In the genomic region with DNA sequence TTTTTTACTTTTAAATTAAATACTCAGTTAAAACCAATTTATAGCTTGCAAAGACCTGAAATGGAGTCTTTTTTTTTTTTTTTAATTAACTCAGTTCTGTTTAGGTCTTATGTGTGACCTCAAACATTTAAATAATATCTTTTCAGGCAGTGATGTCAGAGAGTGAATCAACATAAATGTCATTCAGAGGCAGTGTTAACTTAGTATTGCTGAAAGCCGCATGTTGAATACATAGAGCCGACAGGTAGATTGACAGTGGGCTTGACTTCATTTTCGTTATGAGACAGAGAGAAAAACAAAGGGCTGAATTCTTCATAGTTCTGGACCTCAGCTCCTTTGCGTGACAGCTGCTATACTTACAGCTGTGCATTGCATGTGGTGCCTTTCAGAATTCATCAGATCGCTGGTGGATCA, we compare ENCODE assay signal across 3 cellular contexts.
TF ChIP-seq lines count a peak whose summit lies in the region.

No MANE protein-coding gene starts in this region.

TF ChIP-seq in SK-N-SH, 30 proteins besides CTCF, POLR2A, EP300 and RAD21:
- TF ChIP-seq REST (IDR thresholded peaks at IDR 0.05; ENCODE audit: low read depth, low read length) (no peak), MXI1 (IDR thresholded peaks at IDR 0.05; ENCODE audit: low read depth, low read length) (no peak), POLR2AphosphoS5 (IDR thresholded peaks at IDR 0.05; ENCODE audit: low read depth, low read length) (no peak), GATA2 (CRISPR knock-in tag; IDR thresholded peaks at IDR 0.05) (no peak), RXRA (IDR thresholded peaks at IDR 0.05; ENCODE audit: borderline replicate concordance, low read depth) (no peak), YY1 (IDR thresholded peaks at IDR 0.05; ENCODE audit: low read depth) (no peak), TCF12 (IDR thresholded peaks at IDR 0.05) (no peak), SIN3A (IDR thresholded peaks at IDR 0.05; ENCODE audit: borderline replicate concordance, low read depth, low read length) (no peak), NFIC (IDR thresholded peaks at IDR 0.05; ENCODE audit: borderline replicate concordance) (no peak), RFX5 (IDR thresholded peaks at IDR 0.05; ENCODE audit: low read length) (no peak)

TF ChIP-seq in SK-N-SH treated with all-trans-retinoic acid at 6 μM for 48 hours, 23 proteins besides CTCF, POLR2A, EP300 and RAD21 (continued from another document):
- TF ChIP-seq ZNF565 (CRISPR knock-in tag; conservative IDR thresholded peaks at IDR 0.05; ENCODE audit: low read depth) (no peak), ZFP30 (CRISPR knock-in tag; IDR thresholded peaks at IDR 0.05) (no peak), ESRRG (CRISPR knock-in tag; IDR thresholded peaks at IDR 0.05) (no peak), ZC3H10 (CRISPR knock-in tag; IDR thresholded peaks at IDR 0.05) (no peak), CSDC2 (CRISPR knock-in tag; IDR thresholded peaks at IDR 0.05) (no peak), BACH2 (CRISPR knock-in tag; IDR thresholded peaks at IDR 0.05; ENCODE audit: borderline replicate concordance) (no peak), CSRNP3 (CRISPR knock-in tag; IDR thresholded peaks at IDR 0.05) (no peak), PATZ1 (CRISPR knock-in tag; IDR thresholded peaks at IDR 0.05; ENCODE audit: borderline replicate concordance) (no peak)

TF ChIP-seq in GM12878, 131 proteins besides CTCF, POLR2A, EP300 and RAD21 (continued from another document):
- TF ChIP-seq IRF4 (IDR thresholded peaks at IDR 0.05; ENCODE audit: low read depth, low read length), result 0 out of 2 replicates have a peak, but pooled peaks have one; percentile 17
- no peak for TF ChIP-seq TBL1XR1 (IDR thresholded peaks at IDR 0.05; ENCODE audit: low read depth, low read length)
- peak in 1 of 2 experiments; percentile 7; a peak in 1 of 4 replicates for TF ChIP-seq BHLHE40 (IDR thresholded peaks at IDR 0.05; ENCODE audit: borderline replicate concordance in 1 of 2, low read depth in 2 of 2, low read length in 1 of 2)
- TF ChIP-seq, protein P1, sequence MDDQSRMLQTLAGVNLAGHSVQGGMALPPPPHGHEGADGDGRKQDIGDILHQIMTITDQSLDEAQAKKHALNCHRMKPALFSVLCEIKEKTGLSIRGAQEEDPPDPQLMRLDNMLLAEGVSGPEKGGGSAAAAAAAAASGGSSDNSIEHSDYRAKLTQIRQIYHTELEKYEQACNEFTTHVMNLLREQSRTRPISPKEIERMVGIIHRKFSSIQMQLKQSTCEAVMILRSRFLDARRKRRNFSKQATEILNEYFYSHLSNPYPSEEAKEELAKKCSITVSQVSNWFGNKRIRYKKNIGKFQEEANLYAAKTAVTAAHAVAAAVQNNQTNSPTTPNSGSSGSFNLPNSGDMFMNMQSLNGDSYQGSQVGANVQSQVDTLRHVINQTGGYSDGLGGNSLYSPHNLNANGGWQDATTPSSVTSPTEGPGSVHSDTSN (IDR thresholded peaks at IDR 0.05; ENCODE audit: insufficient replicate concordance, low read depth, low read length), result peak; percentile 73
- no peak for TF ChIP-seq SMAD1 (IDR thresholded peaks at IDR 0.05; ENCODE audit: low read depth, partially characterized antibody)
- TF ChIP-seq CREB1 (IDR thresholded peaks at IDR 0.05; ENCODE audit: low read depth), result peak; percentile 77
- peak; percentile 33; the same call in 1 of the 2 replicates for TF ChIP-seq NFIC (IDR thresholded peaks at IDR 0.05; ENCODE audit: low read depth, low read length)
- peak; percentile 70 for TF ChIP-seq CREM (IDR thresholded peaks at IDR 0.05; ENCODE audit: low read depth)
- TF ChIP-seq, protein P2, sequence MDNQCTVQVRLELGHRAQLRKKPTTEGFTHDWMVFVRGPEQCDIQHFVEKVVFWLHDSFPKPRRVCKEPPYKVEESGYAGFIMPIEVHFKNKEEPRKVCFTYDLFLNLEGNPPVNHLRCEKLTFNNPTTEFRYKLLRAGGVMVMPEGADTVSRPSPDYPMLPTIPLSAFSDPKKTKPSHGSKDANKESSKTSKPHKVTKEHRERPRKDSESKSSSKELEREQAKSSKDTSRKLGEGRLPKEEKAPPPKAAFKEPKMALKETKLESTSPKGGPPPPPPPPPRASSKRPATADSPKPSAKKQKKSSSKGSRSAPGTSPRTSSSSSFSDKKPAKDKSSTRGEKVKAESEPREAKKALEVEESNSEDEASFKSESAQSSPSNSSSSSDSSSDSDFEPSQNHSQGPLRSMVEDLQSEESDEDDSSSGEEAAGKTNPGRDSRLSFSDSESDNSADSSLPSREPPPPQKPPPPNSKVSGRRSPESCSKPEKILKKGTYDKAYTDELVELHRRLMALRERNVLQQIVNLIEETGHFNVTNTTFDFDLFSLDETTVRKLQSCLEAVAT (IDR thresholded peaks at IDR 0.05), result 0 out of 2 replicates have a peak, but pooled peaks have one; percentile 38
- peak; percentile 45 for TF ChIP-seq RUNX3 (IDR thresholded peaks at IDR 0.05; ENCODE audit: low read length)
- peak; percentile 53 for TF ChIP-seq ATF2 (IDR thresholded peaks at IDR 0.05; ENCODE audit: low read length)
- TF ChIP-seq TCF3 (IDR thresholded peaks at IDR 0.05; ENCODE audit: borderline replicate concordance, insufficient read depth, low read depth, low read length), result peak; percentile 82; the same call in 1 of the 2 replicates
- TF ChIP-seq JUNB (IDR thresholded peaks at IDR 0.05), result peak; percentile 81
- TF ChIP-seq, protein P3, sequence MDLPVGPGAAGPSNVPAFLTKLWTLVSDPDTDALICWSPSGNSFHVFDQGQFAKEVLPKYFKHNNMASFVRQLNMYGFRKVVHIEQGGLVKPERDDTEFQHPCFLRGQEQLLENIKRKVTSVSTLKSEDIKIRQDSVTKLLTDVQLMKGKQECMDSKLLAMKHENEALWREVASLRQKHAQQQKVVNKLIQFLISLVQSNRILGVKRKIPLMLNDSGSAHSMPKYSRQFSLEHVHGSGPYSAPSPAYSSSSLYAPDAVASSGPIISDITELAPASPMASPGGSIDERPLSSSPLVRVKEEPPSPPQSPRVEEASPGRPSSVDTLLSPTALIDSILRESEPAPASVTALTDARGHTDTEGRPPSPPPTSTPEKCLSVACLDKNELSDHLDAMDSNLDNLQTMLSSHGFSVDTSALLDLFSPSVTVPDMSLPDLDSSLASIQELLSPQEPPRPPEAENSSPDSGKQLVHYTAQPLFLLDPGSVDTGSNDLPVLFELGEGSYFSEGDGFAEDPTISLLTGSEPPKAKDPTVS (IDR thresholded peaks at IDR 0.05; ENCODE audit: low read depth, low read length), result no peak
- TF ChIP-seq IKZF2 (IDR thresholded peaks at IDR 0.05), result no peak
- TF ChIP-seq ZNF384 (IDR thresholded peaks at IDR 0.05; ENCODE audit: borderline replicate concordance, low read depth, low read length), result 0 out of 2 replicates have a peak, but pooled peaks have one; percentile 8
- TF ChIP-seq TCF12 (IDR thresholded peaks at IDR 0.05; ENCODE audit: low read depth, low read length), result peak; percentile 84; the same call in 1 of the 2 replicates
- peak; percentile 23; the same call in 1 of the 2 replicates for TF ChIP-seq JUND (IDR thresholded peaks at IDR 0.05; ENCODE audit: low read depth, low read length)
- TF ChIP-seq, protein P4, sequence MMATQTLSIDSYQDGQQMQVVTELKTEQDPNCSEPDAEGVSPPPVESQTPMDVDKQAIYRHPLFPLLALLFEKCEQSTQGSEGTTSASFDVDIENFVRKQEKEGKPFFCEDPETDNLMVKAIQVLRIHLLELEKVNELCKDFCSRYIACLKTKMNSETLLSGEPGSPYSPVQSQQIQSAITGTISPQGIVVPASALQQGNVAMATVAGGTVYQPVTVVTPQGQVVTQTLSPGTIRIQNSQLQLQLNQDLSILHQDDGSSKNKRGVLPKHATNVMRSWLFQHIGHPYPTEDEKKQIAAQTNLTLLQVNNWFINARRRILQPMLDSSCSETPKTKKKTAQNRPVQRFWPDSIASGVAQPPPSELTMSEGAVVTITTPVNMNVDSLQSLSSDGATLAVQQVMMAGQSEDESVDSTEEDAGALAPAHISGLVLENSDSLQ (IDR thresholded peaks at IDR 0.05), result peak; percentile 94
- no peak for TF ChIP-seq KDM1A (IDR thresholded peaks at IDR 0.05; ENCODE audit: borderline replicate concordance)
- TF ChIP-seq MXI1 (IDR thresholded peaks at IDR 0.05; ENCODE audit: low read depth, low read length), result peak; percentile 19; the same call in 1 of the 2 replicates
- TF ChIP-seq RAD51 (IDR thresholded peaks at IDR 0.05), result no peak
- TF ChIP-seq MEF2A (IDR thresholded peaks at IDR 0.05; ENCODE audit: insufficient read depth, low read depth, low read length), result 0 out of 2 replicates have a peak, but pooled peaks have one; percentile 13
